In genomic region chr20:12012241-12013222, GRCh38 we compare ENCODE assay signal across 8 cellular contexts.
DNase-seq lines count a peak whose midpoint lies in the region; ATAC-seq, FAIRE-seq and TF ChIP-seq lines count a peak whose summit lies in the region.

No MANE protein-coding gene starts in this region.

- H3K27ac Mint-ChIP-seq in HFFc6, result no peak overlapping the region

- TF ChIP-seq POLR2A in body of pancreas (IDR thresholded peaks at IDR 0.05) (no peak), suprapubic skin (IDR thresholded peaks at IDR 0.05) (no peak)

- H3K36me3 ChIP-seq in body of pancreas (replicated peaks in 1 of 2; ENCODE audit: insufficient read depth in 1 of 2, low read depth in 2 of 2) (no peaks in the 10 kb centered on the region), keratinocyte (ENCODE audit: control insufficient read depth in 2 of 2, extremely low read depth in 1 of 2, insufficient read depth in 2 of 2, low read length in 2 of 2) (no peaks in the 10 kb centered on the region), suprapubic skin (no peaks in the 10 kb centered on the region)

- 52 to 59% methylated on average over 9 of the region's 9 CpGs for WGBS in body of pancreas, 2 donors
- WGBS in suprapubic skin, result 65% methylated on average over 9 of the region's 9 CpGs

- no peaks in the 10 kb centered on the region for H3K4me1 Mint-ChIP-seq in HFFc6 (ENCODE audit: low read depth)

- no peaks in the 10 kb centered on the region for H3K9me3 Mint-ChIP-seq in HFFc6

- peaks cover 6% of the 10 kb centered on the region for H3K4me1 ChIP-seq in body of pancreas
- H3K4me1 ChIP-seq in keratinocyte (ENCODE audit: control insufficient read depth, extremely low read depth, insufficient read depth, low read length), result no peaks in the 10 kb centered on the region
- H3K4me1 ChIP-seq in suprapubic skin, result no peaks in the 10 kb centered on the region

- H3K4me2 ChIP-seq in keratinocyte (ENCODE audit: control insufficient read depth, extremely low read depth, insufficient read depth, low read depth, low read length), result peak overlapping the region; percentile 6

- no peak for TF ChIP-seq EP300 in suprapubic skin (IDR thresholded peaks at IDR 0.05)

- ATAC-seq in body of pancreas, result peak; percentile 99

- no peaks in the 10 kb centered on the region for H4K20me1 ChIP-seq in keratinocyte (ENCODE audit: control insufficient read depth, extremely low read depth, insufficient read depth, low read length)

- H3K27ac ChIP-seq in body of pancreas, result no peak overlapping the region
- H3K27ac ChIP-seq in keratinocyte (ENCODE audit: control insufficient read depth, insufficient read depth, low read length), result no peak overlapping the region
- no peak overlapping the region for H3K27ac ChIP-seq in suprapubic skin

- dilution Hi-C loops in keratinocyte (cut with MboI; ENCODE audit: extremely low pct_ligation_motif_present, low sequenced_read_pairs), result no loop called here

- H3K4me3 Mint-ChIP-seq in HFFc6, result no peak overlapping the region

- H3K36me3 Mint-ChIP-seq in HFFc6 (ENCODE audit: low read depth), result no peaks in the 10 kb centered on the region

- no peak overlapping the region for H3K4me3 ChIP-seq in body of pancreas
- H3K4me3 ChIP-seq in keratinocyte (ENCODE audit: control insufficient read depth in 2 of 3, extremely low read depth in 1 of 3, insufficient read depth in 2 of 3, low read depth in 1 of 3, low read length in 3 of 3), result no peak overlapping the region
- no peak overlapping the region for H3K4me3 ChIP-seq in suprapubic skin

- H3K9me3 ChIP-seq in body of pancreas (no peaks in the 10 kb centered on the region), keratinocyte (ENCODE audit: control insufficient read depth, low read depth, low read length) (no peaks in the 10 kb centered on the region), suprapubic skin (no peaks in the 10 kb centered on the region)

- no peaks in the 10 kb centered on the region for H3K9me1 ChIP-seq in keratinocyte (ENCODE audit: control insufficient read depth, extremely low read depth, insufficient read depth, low read length)

- TF ChIP-seq CTCF in HFFc6 (IDR thresholded peaks at IDR 0.05), result peak; percentile 88
- TF ChIP-seq CTCF in body of pancreas (IDR thresholded peaks at IDR 0.05), result peak; percentile 90 to 100 (median 99)
- peak; percentile 94 to 100 (median 99) for TF ChIP-seq CTCF in keratinocyte (optimal IDR thresholded peaks at IDR 0.05 in 1 of 3, IDR thresholded peaks at IDR 0.05 in 1 of 3, conservative IDR thresholded peaks at IDR 0.05 in 1 of 3; ENCODE audit: extremely low read depth in 1 of 3, insufficient read depth in 2 of 3, low read length in 3 of 3)
- peak; percentile 19 to 76 for TF ChIP-seq CTCF in suprapubic skin (IDR thresholded peaks at IDR 0.05)

- H3K79me2 ChIP-seq in keratinocyte (ENCODE audit: control insufficient read depth, insufficient read depth, low read length), result no peaks in the 10 kb centered on the region

- peak; percentile 78 for FAIRE-seq in keratinocyte (lab: Jason Lieb, UNC)

- no peak overlapping the region for H2AFZ ChIP-seq in keratinocyte (ENCODE audit: control insufficient read depth, low read length)

- intact Hi-C loops in body of pancreas (cut with DNase I), result loop anchor here (10.0 kb wide), 1 partner anchor 202 kb away; no protein-coding TSS in a partner anchor

- DNase-seq in stimulated activated CD4-positive, alpha-beta T cell treated with anti-CD3 and anti-CD28 coated beads, Interleukin-12 subunit alpha, Interleukin-12 subunit beta, amount 100 ng/mL, for 48 hours (ENCODE audit: low read depth in 2 of 3, low spot score in 1 of 3), result peak in 2 of 3 donors; percentile 2 to 16
- DNase-seq in stimulated activated CD4-positive, alpha-beta T cell treated with anti-CD3 and anti-CD28 coated beads, Interleukin-4, amount 100 ng/mL, for 4 hours, result no peak
- peak; percentile 41 for DNase-seq in HFFc6
- DNase-seq in NCI-H748 treated with DMSO at 0.1 percent for 48 hours (lab: John Stamatoyannopoulos, UW), result peak; percentile 78
- peak; percentile 68 to 73 (median 72) for DNase-seq in body of pancreas
- no peak for DNase-seq in keratinocyte (ENCODE audit: low read depth, low spot score)
- DNase-seq in suprapubic skin (ENCODE audit: low spot score in 2 of 2), result no peak
- DNase-seq in effector CD4-positive, alpha-beta T cell, result no peak

- H3K27me3 Mint-ChIP-seq in HFFc6 (ENCODE audit: insufficient read depth), result peaks cover 3% of the 10 kb centered on the region

- no peak overlapping the region for H3K9ac ChIP-seq in keratinocyte (ENCODE audit: control insufficient read depth, extremely low read depth, insufficient read depth, low read length)

- no peaks in the 10 kb centered on the region for H3K27me3 ChIP-seq in body of pancreas
- H3K27me3 ChIP-seq in keratinocyte (ENCODE audit: control insufficient read depth, extremely low read depth, insufficient read depth, low read length), result no peaks in the 10 kb centered on the region
- no peaks in the 10 kb centered on the region for H3K27me3 ChIP-seq in suprapubic skin

Comparison
In these comparisons a context has a peak if more than half of its experiments do, and no peak if none do; other contexts are left out.
1. DNase-seq: peak in stimulated activated CD4-positive, alpha-beta T cell treated with anti-CD3 and anti-CD28 coated beads, Interleukin-12 subunit alpha, Interleukin-12 subunit beta, amount 100 ng/mL, for 48 hours (2 of 3), HFFc6 (single experiment), NCI-H748 treated with DMSO at 0.1 percent for 48 hours (single experiment) and body of pancreas (4 of 4); none in stimulated activated CD4-positive, alpha-beta T cell treated with anti-CD3 and anti-CD28 coated beads, Interleukin-4, amount 100 ng/mL, for 4 hours (0 of 2), keratinocyte (single experiment), suprapubic skin (0 of 2) and effector CD4-positive, alpha-beta T cell (single experiment).
2. CTCF ChIP-seq: peak in every context shown above with its lines; median percentile 99 in body of pancreas; 99 in keratinocyte; 88 in HFFc6; 48 in suprapubic skin.